ENCODE assay signal across 23 cellular contexts in the genomic region with DNA sequence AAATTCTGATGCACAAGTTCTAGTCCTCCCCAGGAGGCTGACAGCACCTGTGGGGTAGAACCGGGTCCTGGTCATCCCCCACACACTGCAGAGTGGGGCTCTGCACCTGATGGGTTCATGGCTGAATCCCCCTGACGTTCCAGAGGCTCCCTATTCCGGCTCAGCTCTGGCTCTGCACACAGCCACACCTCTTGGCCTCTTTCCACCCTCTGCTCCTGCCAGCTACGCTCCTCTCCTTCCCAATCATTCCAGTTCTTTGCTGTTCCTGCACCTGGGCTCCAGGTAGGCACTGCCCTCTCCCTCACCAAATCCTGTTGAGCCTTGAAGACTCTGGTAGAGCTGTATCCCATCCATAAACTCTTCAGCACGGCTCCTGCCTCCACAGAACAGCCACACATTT.
DNase-seq lines count a peak whose midpoint lies in the region; ATAC-seq, FAIRE-seq and TF ChIP-seq lines count a peak whose summit lies in the region.
"Had no signal": no experiment of that assay in that cellular context is flagged by ENCODE, and none has a peak within 500 bp of the region (broad histone marks: within the 10 kb centered on the region; RNA-seq: fewer than 3 reads in every experiment).

No MANE protein-coding gene starts in this region.

- H2AFZ ChIP-seq in keratinocyte (ENCODE audit: control insufficient read depth, low read length), result no peak overlapping the region
- H2AFZ ChIP-seq: GM23338 had no signal

- intact Hi-C loops in heart left ventricle (cut with DNase I) (loop anchor here in 2 of 10 donors (10.0 kb wide), 2 partner anchors 119 to 349 kb away; no protein-coding TSS in a partner anchor), cardiac septum (cut with DNase I) (loop anchor here (5.0 kb wide), 2 partner anchors 272 to 352 kb away; no protein-coding TSS in a partner anchor), left ventricle myocardium inferior (cut with micrococcal nuclease) (no loop called here), testis (cut with DNase I; ENCODE audit: low total_unique reads) (no loop called here)

- H3K9ac ChIP-seq in keratinocyte (ENCODE audit: control insufficient read depth, extremely low read depth, insufficient read depth, low read length), result no peak overlapping the region

- H3K27ac ChIP-seq in heart left ventricle (peak overlapping the region in 6 of 12 donors; percentile 76 to 89 (median 79)), left ventricle myocardium inferior (replicated peaks) (peak overlapping the region; percentile 92), keratinocyte (ENCODE audit: control insufficient read depth, insufficient read depth, low read length) (no peak overlapping the region), testis (no peak overlapping the region)
- H3K27ac ChIP-seq: HL-60 had no signal

- H3K4me3 ChIP-seq in heart left ventricle (no peak overlapping the region), left ventricle myocardium inferior (peak overlapping the region; percentile 53), keratinocyte (ENCODE audit: control insufficient read depth in 2 of 3, extremely low read depth in 1 of 3, insufficient read depth in 2 of 3, low read depth in 1 of 3, low read length in 3 of 3) (no peak overlapping the region), testis (no peak overlapping the region)
- H3K4me3 ChIP-seq: GM12878, GM23338 had no signal

- H3K4me2 ChIP-seq in keratinocyte (ENCODE audit: control insufficient read depth, extremely low read depth, insufficient read depth, low read depth, low read length), result no peak overlapping the region
- H3K4me2 ChIP-seq: GM23338 had no signal

- ATAC-seq in heart left ventricle, result peak in 3 of 4 donors; percentile 21 to 45 (median 35)
- ATAC-seq: GM12878, GM23338, HCT116 had no signal

- H3K9me3 ChIP-seq in heart left ventricle, result no peaks in the 10 kb centered on the region
- H3K9me3 ChIP-seq in left ventricle myocardium inferior (replicated peaks), result no peaks in the 10 kb centered on the region
- no peaks in the 10 kb centered on the region for H3K9me3 ChIP-seq in keratinocyte (ENCODE audit: control insufficient read depth, low read depth, low read length)
- no peaks in the 10 kb centered on the region for H3K9me3 ChIP-seq in testis
- H3K9me3 ChIP-seq: BE2C had no signal

- H3K4me1 ChIP-seq in heart left ventricle (peaks cover 2 to 54% (median 41%) of the 10 kb centered on the region in 12 donors), left ventricle myocardium inferior (peaks cover 63% of the 10 kb centered on the region), keratinocyte (ENCODE audit: control insufficient read depth, extremely low read depth, insufficient read depth, low read length) (peaks cover 36% of the 10 kb centered on the region), testis (peaks cover 30% of the 10 kb centered on the region)

- peak; percentile 13 for FAIRE-seq in keratinocyte (lab: Jason Lieb, UNC)
- FAIRE-seq: A204.1, GM12878 had no signal

- no peaks in the 10 kb centered on the region for H3K9me1 ChIP-seq in keratinocyte (ENCODE audit: control insufficient read depth, extremely low read depth, insufficient read depth, low read length)

- H4K20me1 ChIP-seq in keratinocyte (ENCODE audit: control insufficient read depth, extremely low read depth, insufficient read depth, low read length), result no peaks in the 10 kb centered on the region

- no peaks in the 10 kb centered on the region for H3K79me2 ChIP-seq in keratinocyte (ENCODE audit: control insufficient read depth, insufficient read depth, low read length)

- TF ChIP-seq POLR2A in heart left ventricle (IDR thresholded peaks at IDR 0.05) (no peak), testis (IDR thresholded peaks at IDR 0.05) (no peak)

- H3K36me3 ChIP-seq in heart left ventricle (peaks cover 0 to 17% (median 3%) of the 10 kb centered on the region in 9 donors), left ventricle myocardium inferior (peaks cover 8% of the 10 kb centered on the region), keratinocyte (ENCODE audit: control insufficient read depth in 2 of 2, extremely low read depth in 1 of 2, insufficient read depth in 2 of 2, low read length in 2 of 2) (peaks cover 0 to 10% of the 10 kb centered on the region in 2 experiments), testis (ENCODE audit: low read depth, missing control alignments) (no peaks in the 10 kb centered on the region)
- H3K36me3 ChIP-seq: BE2C had no signal

- WGBS in heart left ventricle, 4 donors, result 46 to 74% (median 61%) methylated on average over 5 of the region's 5 CpGs
- 63 to 86% methylated on average over 5 of the region's 5 CpGs for WGBS in testis, 2 donors

- TF ChIP-seq CTCF in heart left ventricle (IDR thresholded peaks at IDR 0.05) (no peak), left ventricle myocardium inferior (IDR thresholded peaks at IDR 0.05; ENCODE audit: borderline replicate concordance) (no peak), keratinocyte (optimal IDR thresholded peaks at IDR 0.05 in 1 of 3, IDR thresholded peaks at IDR 0.05 in 1 of 3, conservative IDR thresholded peaks at IDR 0.05 in 1 of 3; ENCODE audit: extremely low read depth in 1 of 3, insufficient read depth in 2 of 3, low read length in 3 of 3) (no peak), testis (IDR thresholded peaks at IDR 0.05) (no peak)

- dilution Hi-C loops in keratinocyte (cut with MboI; ENCODE audit: extremely low pct_ligation_motif_present, low sequenced_read_pairs), result no loop called here

- DNase-seq in heart left ventricle, result peak in 2 of 5 donors; percentile 49 to 54
- no peak for DNase-seq in cardiac septum (ENCODE audit: low spot score)
- DNase-seq in left ventricle myocardium inferior, result peak; percentile 41
- DNase-seq in keratinocyte (ENCODE audit: low read depth, low spot score), result no peak
- DNase-seq in iPS-NIHi11 (ENCODE audit: low spot score), result no peak
- DNase-seq in testis, result no peak
- DNase-seq in activated effector memory CD4-positive, alpha-beta T cell treated with anti-CD3 and anti-CD28 coated beads, Interleukin-2, amount 50 U/mL, for 16 hours, result no peak
- DNase-seq: ACHN; BE2C; CD4-positive, CD25-positive, alpha-beta regulatory T cell; CD8-positive, alpha-beta memory T cell; COR-L47; DMS 273 treated with DMSO at 0.1 percent for 48 hours; DMS53; DND-41; EL; H7; HFFc6 had no signal

- H3K27me3 ChIP-seq in heart left ventricle (no peaks in the 10 kb centered on the region), left ventricle myocardium inferior (ENCODE audit: low read depth) (no peaks in the 10 kb centered on the region), keratinocyte (ENCODE audit: control insufficient read depth, extremely low read depth, insufficient read depth, low read length) (no peaks in the 10 kb centered on the region), testis (no peaks in the 10 kb centered on the region)
- H3K27me3 ChIP-seq: BE2C had no signal
